1 cellular context compared by ENCODE assay signal in the genomic region with DNA sequence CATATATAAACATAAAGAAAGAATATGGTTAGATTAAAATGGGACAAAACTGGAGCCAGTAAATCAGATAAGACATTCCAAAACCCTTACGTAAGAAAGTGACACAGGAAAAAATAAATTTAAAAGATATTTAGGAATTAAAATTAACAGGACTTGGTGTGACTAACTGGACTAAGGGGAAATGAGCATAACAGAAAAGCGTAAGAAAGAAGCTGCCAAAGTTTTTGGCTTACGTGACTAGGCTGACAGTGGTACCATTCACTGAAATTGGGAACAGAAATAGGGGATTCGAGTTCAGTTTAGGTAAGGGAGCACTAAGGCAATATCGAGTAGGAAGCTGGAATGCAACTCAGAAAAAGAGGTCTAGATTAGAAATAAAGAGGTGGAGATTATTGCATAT.
TF ChIP-seq lines count a peak whose summit lies in the region.

No MANE protein-coding gene starts in this region.

TF ChIP-seq in HepG2, 621 proteins besides CTCF, POLR2A, EP300 and RAD21:
- TF ChIP-seq ZNF510 (CRISPR knock-in tag; IDR thresholded peaks at IDR 0.05; ENCODE audit: low read depth) (no peak), GABPB1 (CRISPR knock-in tag; IDR thresholded peaks at IDR 0.05) (no peak), KDM4B (CRISPR knock-in tag; IDR thresholded peaks at IDR 0.05) (no peak), KAT7 (CRISPR knock-in tag; IDR thresholded peaks at IDR 0.05; ENCODE audit: borderline replicate concordance) (no peak), RFXANK (CRISPR knock-in tag; IDR thresholded peaks at IDR 0.05) (no peak), SAP130 (CRISPR knock-in tag; IDR thresholded peaks at IDR 0.05; ENCODE audit: low read depth) (no peak)
TF ChIP-seq in HepG2: peak in this region for 0.
